In the genomic region with DNA sequence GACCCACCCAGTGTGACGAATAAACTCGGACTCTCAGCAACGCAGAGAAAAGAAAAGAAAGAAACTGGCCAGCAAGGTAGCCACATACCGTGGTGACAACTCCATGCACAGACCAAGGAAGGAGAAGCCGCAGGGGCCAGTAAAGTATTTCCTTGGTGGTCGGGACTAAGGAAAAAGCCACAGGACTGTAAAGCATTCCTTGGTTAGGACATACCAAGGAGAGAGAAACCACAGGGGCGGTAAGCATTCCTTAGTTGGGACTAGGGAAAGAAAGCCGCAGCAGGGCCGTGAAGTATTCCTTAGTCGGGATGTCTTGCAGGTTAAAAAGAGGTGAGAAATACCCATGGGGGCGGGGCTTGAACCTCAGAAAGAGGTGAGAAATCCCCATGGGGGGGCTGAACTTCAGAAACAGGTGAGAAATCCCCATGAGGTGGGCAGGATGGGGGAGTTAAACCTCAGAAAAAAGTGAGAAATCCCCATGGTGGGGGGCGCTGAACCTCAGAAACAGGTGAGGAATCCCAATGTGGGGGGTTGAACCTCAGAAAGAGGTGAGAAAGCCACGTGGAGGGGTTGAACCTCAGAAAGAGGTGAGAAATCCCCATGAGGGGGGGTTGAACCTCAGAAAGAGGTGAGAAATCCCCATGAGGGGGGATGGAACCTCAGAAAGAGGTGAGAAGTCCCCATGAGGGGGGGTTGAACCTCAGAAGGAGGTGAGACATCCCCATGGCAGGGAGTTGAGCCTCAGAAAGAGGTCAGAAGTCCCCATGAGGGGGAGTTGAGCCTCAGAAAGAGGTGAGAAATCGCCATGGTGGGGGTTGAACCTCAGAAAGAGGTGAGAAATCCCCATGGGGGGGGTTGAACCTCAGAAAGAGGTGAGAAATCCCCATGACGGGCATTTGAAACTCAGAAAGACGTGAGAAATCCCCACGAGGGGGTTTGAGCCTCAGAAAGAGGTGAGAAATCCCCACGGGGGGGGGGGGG, we compare ENCODE assay signal across 10 cellular contexts. TPM values are rescaled to one million over a fixed set of nuclear protein-coding genes. Genes with fewer than 3 reads are reported as not detected.
DNase-seq lines count a peak whose midpoint lies in the region; ATAC-seq and TF ChIP-seq lines count a peak whose summit lies in the region.
"Had no signal": no experiment of that assay in that cellular context is flagged by ENCODE, and none has a peak within 500 bp of the region (broad histone marks: within the 10 kb centered on the region; RNA-seq: fewer than 3 reads in every experiment).

No MANE protein-coding gene starts in this region.

- H3K27me3 ChIP-seq in HCT116 (ENCODE audit: insufficient read depth, low read length) (no peaks in the 10 kb centered on the region), tibial artery (no peaks in the 10 kb centered on the region)

- H3K27ac ChIP-seq in HCT116 (ENCODE audit: low read depth, low read length) (peak overlapping the region; percentile 29; the same call in 1 of the 2 replicates), tibial artery (no peak overlapping the region)

- H3K9ac ChIP-seq in HCT116 (ENCODE audit: low read length): peak overlapping the region; percentile 38

- peaks cover 31 to 44% of the 10 kb centered on the region in 2 donors for H3K4me1 Mint-ChIP-seq in effector memory CD8-positive, alpha-beta T cell (ENCODE audit: low read depth in 2 of 2)

- no peak for TF ChIP-seq RAD21 in HCT116 (IDR thresholded peaks at IDR 0.05; ENCODE audit: low read depth)

- H3K4me3 ChIP-seq in HCT116 (replicated peaks in 1 of 2; ENCODE audit: low read depth in 1 of 2, low read length in 2 of 2): peak overlapping the region; percentile 25 to 41; a peak in 3 of 4 replicates
- no peak overlapping the region for H3K4me3 ChIP-seq in tibial artery

- no peaks in the 10 kb centered on the region for H4K20me1 ChIP-seq in HCT116 (ENCODE audit: insufficient read depth)

- no peak overlapping the region for H2AFZ ChIP-seq in HCT116 (ENCODE audit: low read depth, low read length, poor library complexity, severe bottlenecking)

- CTCF ChIA-PET in HCT116 (lab: Charles Lee): no interaction called here

- H3K4me1 ChIP-seq in HCT116 (ENCODE audit: control insufficient read depth in 1 of 2, insufficient read depth in 2 of 2, low read length in 2 of 2) (peaks cover 0 to 14% of the 10 kb centered on the region in 2 experiments; a peak in 1 of 4 replicates), tibial artery (no peaks in the 10 kb centered on the region)

- H3K4me2 ChIP-seq in HCT116 (ENCODE audit: low read length): peak overlapping the region; percentile 52

- H3K27me3 Mint-ChIP-seq in effector memory CD8-positive, alpha-beta T cell: no peaks in the 10 kb centered on the region

- TF ChIP-seq CTCF in HCT116 (IDR thresholded peaks at IDR 0.05 in 2 of 3, conservative IDR thresholded peaks at IDR 0.05 in 1 of 3; ENCODE audit: borderline replicate concordance in 1 of 3, insufficient read depth in 1 of 3, low read depth in 2 of 3, low read length in 2 of 3): no peak
- no peak for TF ChIP-seq CTCF in tibial artery (IDR thresholded peaks at IDR 0.05)

- peaks cover 23% of the 10 kb centered on the region for H3K36me3 Mint-ChIP-seq in effector memory CD8-positive, alpha-beta T cell (ENCODE audit: insufficient read depth)

- intact Hi-C loops in HCT116 (cut with micrococcal nuclease): no loop called here
- intact Hi-C loops in tibial artery (cut with DNase I; ENCODE audit: low total_unique reads): no loop called here

- H3K9me3 ChIP-seq in HCT116 (ENCODE audit: control insufficient read depth in 1 of 2, insufficient read depth in 1 of 2, low read depth in 1 of 2, low read length in 2 of 2) (no peaks in the 10 kb centered on the region), tibial artery (no peaks in the 10 kb centered on the region)

- no peak for TF ChIP-seq POLR2A in HCT116 (IDR thresholded peaks at IDR 0.05; ENCODE audit: borderline replicate concordance, extremely low read depth, insufficient read depth, insufficient read length)

- BruUV-seq in HCT116 (replicated peaks; lab: Mats Ljungman, UMichigan): no TSS peak

- peaks cover 3 to 7% of the 10 kb centered on the region in 2 donors for H3K9me3 Mint-ChIP-seq in effector memory CD8-positive, alpha-beta T cell

- DNase-seq in HCT116 (ENCODE audit: low read depth, low spot score): no peak
- peak; percentile 57 to 61 (median 59) for DNase-seq in effector memory CD8-positive, alpha-beta T cell
- DNase-seq in stimulated activated CD8-positive, alpha-beta memory T cell treated with anti-CD3 and anti-CD28 coated beads, Interleukin-12 subunit alpha, Interleukin-12 subunit beta, amount 100 ng/mL, for 1 hour (ENCODE audit: low read depth): peak; percentile 16
- DNase-seq in tibial artery: no peak
- DNase-seq in NCI-H2107 (lab: John Stamatoyannopoulos, UW): no peak
- DNase-seq: mammary epithelial cell, NCI-H524 treated with DMSO at 0.1 percent for 48 hours had no signal

- peak overlapping the region in 1 of 2 donors; percentile 55 for H3K4me3 Mint-ChIP-seq in effector memory CD8-positive, alpha-beta T cell

- ATAC-seq in HCT116 (peak; percentile 72), HG03460 (IDR thresholded peaks at IDR 0.05; ENCODE audit: unreplicated experiment) (no peak), GM21526 (IDR thresholded peaks at IDR 0.05; ENCODE audit: low FRiP score, unreplicated experiment) (no peak)
- ATAC-seq in activated CD4-positive, CD25-positive, alpha-beta regulatory T cell treated with anti-CD3 and anti-CD28 coated beads, Interleukin-2, amount 50 U/mL, for 24 hours: peak; percentile 41 to 67
- peak; percentile 70 for ATAC-seq in effector memory CD8-positive, alpha-beta T cell (replicated peaks)

- POLR2A ChIA-PET in HCT116 (lab: Charles Lee): no interaction called here

- H3K79me2 ChIP-seq in HCT116 (ENCODE audit: insufficient read depth, low read length): no peaks in the 10 kb centered on the region

- RAD21 ChIA-PET in HCT116 (lab: Charles Lee; ENCODE audit: low non-redundant PET in 1 of 2, low total read pairs in 2 of 2, uncharacterized antibody in 2 of 2, unreplicated experiment in 2 of 2): no interaction called here

- peak overlapping the region; percentile 72 to 76 for H3K27ac Mint-ChIP-seq in effector memory CD8-positive, alpha-beta T cell

- H3K9me2 ChIP-seq in HCT116 (ENCODE audit: insufficient read depth): no peaks in the 10 kb centered on the region

- H3K36me3 ChIP-seq in HCT116 (ENCODE audit: control insufficient read depth in 1 of 2, insufficient read depth in 2 of 2, low read length in 2 of 2): no peaks in the 10 kb centered on the region
- no peaks in the 10 kb centered on the region for H3K36me3 ChIP-seq in tibial artery

TF ChIP-seq in HCT116, 20 proteins besides CTCF, POLR2A, EP300 and RAD21:
- TF ChIP-seq CEBPB (IDR thresholded peaks at IDR 0.05; ENCODE audit: low read depth) (no peak), EZH2 (IDR thresholded peaks at IDR 0.05) (no peak), CBX3 (IDR thresholded peaks at IDR 0.05; ENCODE audit: low read depth) (no peak), SP1 (IDR thresholded peaks at IDR 0.05; ENCODE audit: low read depth) (no peak), ZNF274 (IDR thresholded peaks at IDR 0.05; ENCODE audit: low read depth, low read length) (no peak)

RNA-seq across cellular contexts. Expression of gene GOPC, which starts 14.0 kb away (rescaled TPM):
- 24.2 TPM for total RNA-seq in HCT116 (2021; ENCODE audit: unreplicated experiment)
- 7.1 and 10.1 TPM in 2 replicates for polyA plus RNA-seq in HCT116 (2012)

RNA-seq across cellular contexts. Expression of gene NUS1, which starts 59.0 kb away (rescaled TPM):
- total RNA-seq in HCT116 (2021; ENCODE audit: unreplicated experiment): 46.2 TPM
- polyA plus RNA-seq in HCT116 (2012): 12.7 and 15.6 TPM in 2 replicates

Comparison
In these comparisons a context has a peak if more than half of its experiments do, and no peak if none do; other contexts are left out.
1. ATAC-seq: peak in HCT116 (single experiment), activated CD4-positive, CD25-positive, alpha-beta regulatory T cell treated with anti-CD3 and anti-CD28 coated beads, Interleukin-2, amount 50 U/mL, for 24 hours (2 of 2) and effector memory CD8-positive, alpha-beta T cell (single experiment); none in HG03460 (single experiment) and GM21526 (single experiment).
2. DNase-seq: peak in effector memory CD8-positive, alpha-beta T cell (3 of 3) and stimulated activated CD8-positive, alpha-beta memory T cell treated with anti-CD3 and anti-CD28 coated beads, Interleukin-12 subunit alpha, Interleukin-12 subunit beta, amount 100 ng/mL, for 1 hour (single experiment); none in HCT116 (single experiment), tibial artery (0 of 2) and NCI-H2107 (single experiment).
3. H3K4me3 ChIP-seq: peak in HCT116 (2 of 2); none in tibial artery (0 of 2).